ENCODE assay signal across 8 cellular contexts in the genomic region with DNA sequence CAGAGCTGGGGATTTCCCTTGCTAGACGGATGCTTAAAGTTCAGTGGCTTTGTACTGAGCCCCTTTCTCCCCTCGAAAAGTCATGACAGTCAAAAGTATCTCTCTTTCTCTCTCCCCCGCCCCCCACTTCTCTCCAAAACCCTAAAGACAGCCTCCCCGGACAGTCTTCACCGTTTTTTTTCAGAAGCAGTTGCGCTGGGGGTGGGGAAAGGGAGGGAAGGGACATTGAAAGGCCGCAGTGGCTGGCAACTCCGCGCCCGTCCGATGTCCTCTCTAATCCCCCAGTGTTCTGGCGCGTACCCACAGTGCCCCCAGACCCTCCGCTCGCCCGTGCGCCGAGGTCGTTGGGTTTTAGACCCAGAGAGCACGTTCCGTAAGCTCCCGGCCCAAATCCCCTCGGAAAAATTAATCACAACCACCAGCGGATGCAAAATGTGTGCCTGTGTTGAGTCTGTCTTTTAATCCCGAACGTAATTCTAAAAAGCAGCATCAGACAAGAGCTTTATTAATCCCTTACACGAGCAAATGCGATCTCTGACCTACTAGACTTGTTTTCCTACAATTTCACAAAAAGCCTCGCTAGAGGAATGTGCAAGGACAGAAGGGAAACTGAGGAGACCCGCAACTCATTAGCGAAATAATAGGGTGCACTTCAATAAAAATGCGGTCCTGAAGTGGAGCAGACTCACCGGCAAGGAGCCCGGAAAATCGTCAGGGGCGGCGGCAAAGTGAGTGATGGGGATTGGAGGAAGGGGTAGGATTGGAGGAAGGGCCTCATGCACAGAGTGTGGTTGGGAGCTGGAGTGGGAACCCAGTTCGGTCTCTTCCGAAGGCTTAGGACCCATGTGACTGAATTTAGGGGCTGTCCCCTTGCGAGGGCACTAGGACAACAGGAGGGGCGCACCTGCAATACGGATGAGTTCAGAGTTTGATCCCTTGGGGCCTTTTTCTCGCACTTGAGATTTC. TPM values are rescaled to one million over a fixed set of nuclear protein-coding genes. Genes with fewer than 3 reads are reported as not detected.
DNase-seq lines count a peak whose midpoint lies in the region; ATAC-seq and TF ChIP-seq lines count a peak whose summit lies in the region.

No MANE protein-coding gene starts in this region.

- no peaks in the 10 kb centered on the region for H3K27me3 ChIP-seq in Caco-2 (replicated peaks; ENCODE audit: control insufficient read depth, insufficient read depth, low read length)
- no peaks in the 10 kb centered on the region for H3K27me3 ChIP-seq in KMS-11 (ENCODE audit: insufficient read depth, low read depth)
- peaks cover 0 to 31% (median 14%) of the 10 kb centered on the region in 4 donors for H3K27me3 ChIP-seq in upper lobe of left lung

- no peak overlapping the region for H3K27ac Mint-ChIP-seq in Caco-2 (ENCODE audit: unreplicated experiment)
- peak overlapping the region; percentile 21 to 93 (median 81) for H3K27ac Mint-ChIP-seq in brain

- no peak for TF ChIP-seq EP300 in upper lobe of left lung (IDR thresholded peaks at IDR 0.05)

- peak in 1 of 2 donors; percentile 12 for ATAC-seq in upper lobe of left lung (ENCODE audit: low FRiP score in 2 of 2)
- no peak for ATAC-seq in HG03280 (IDR thresholded peaks at IDR 0.05; ENCODE audit: unreplicated experiment)
- no peak for ATAC-seq in HG03442 (IDR thresholded peaks at IDR 0.05; ENCODE audit: unreplicated experiment)

- POLR2A ChIA-PET in Caco-2 (lab: Charles Lee) = interaction anchor here (0.6 kb wide), 1 partner anchor 36 kb away, joined by 3 read pairs; no protein-coding TSS in a partner anchor

- peaks cover 25% of the 10 kb centered on the region for H3K27me3 Mint-ChIP-seq in Caco-2 (ENCODE audit: insufficient read depth, unreplicated experiment)
- peaks cover 93% of the 10 kb centered on the region for H3K27me3 Mint-ChIP-seq in brain

- H3K4me3 Mint-ChIP-seq in Caco-2 (ENCODE audit: unreplicated experiment) (peak overlapping the region; percentile 50), brain (peak overlapping the region; percentile 89 to 95 (median 91))

- DNase-seq in Caco-2 (no peak), medulla oblongata (ENCODE audit: extremely low spot score) (peak; percentile 65), upper lobe of left lung (peak in 1 of 2 donors; percentile 78), hippocampal formation (lab: John Stamatoyannopoulos, UW) (no peak)

- no peaks in the 10 kb centered on the region for H3K9me3 Mint-ChIP-seq in Caco-2 (ENCODE audit: unreplicated experiment)
- peaks cover 2 to 7% (median 7%) of the 10 kb centered on the region in 5 experiments for H3K9me3 Mint-ChIP-seq in brain

- intact Hi-C loops in Caco-2 (cut with micrococcal nuclease; ENCODE audit: unreplicated experiment) = loop anchor here (1.0 kb wide), 1 partner anchor 30 kb away; no protein-coding TSS in a partner anchor

- H4K20me1 ChIP-seq in KMS-11 (ENCODE audit: insufficient read depth) = no peaks in the 10 kb centered on the region

- TF ChIP-seq POLR2A in upper lobe of left lung (IDR thresholded peaks at IDR 0.05) = no peak

- H3K4me1 Mint-ChIP-seq in Caco-2 (ENCODE audit: low read depth, unreplicated experiment) = no peaks in the 10 kb centered on the region
- H3K4me1 Mint-ChIP-seq in brain = peaks cover 46% of the 10 kb centered on the region

- TF ChIP-seq CTCF in Caco-2 (IDR thresholded peaks at IDR 0.05; ENCODE audit: insufficient read depth in 1 of 2, low read depth in 1 of 2, low read length in 1 of 2, severe bottlenecking in 1 of 2, unreplicated experiment in 1 of 2) (no peak), KMS-11 (conservative IDR thresholded peaks at IDR 0.05; ENCODE audit: low read depth, low read length) (no peak), brain (conservative IDR thresholded peaks at IDR 0.05) (no peak), upper lobe of left lung (IDR thresholded peaks at IDR 0.05) (no peak)

- no peaks in the 10 kb centered on the region for H3K4me1 ChIP-seq in Caco-2
- H3K4me1 ChIP-seq in KMS-11 (ENCODE audit: low read depth, poor library complexity, severe bottlenecking) = peaks cover 4% of the 10 kb centered on the region
- peaks cover 20 to 45% (median 35%) of the 10 kb centered on the region in 4 donors for H3K4me1 ChIP-seq in upper lobe of left lung

- H3K4me3 ChIP-seq in Caco-2 (ENCODE audit: low read depth, low read length) (no peak overlapping the region), KMS-11 (IDR thresholded peaks at IDR 0.05; ENCODE audit: insufficient read depth, low read depth, low read length) (peak overlapping the region; percentile 82), upper lobe of left lung (peak overlapping the region; percentile 42 to 57 (median 56))

- peak overlapping the region; percentile 94 for H2AFZ ChIP-seq in KMS-11 (ENCODE audit: low read depth)

- H3K36me3 ChIP-seq in Caco-2 (ENCODE audit: control insufficient read depth, insufficient read depth, low read length) (no peaks in the 10 kb centered on the region), KMS-11 (ENCODE audit: insufficient read depth) (no peaks in the 10 kb centered on the region), upper lobe of left lung (no peaks in the 10 kb centered on the region)

- peak overlapping the region; percentile 64 for H3K4me2 ChIP-seq in KMS-11

- no peaks in the 10 kb centered on the region for H3K9me3 ChIP-seq in Caco-2
- no peaks in the 10 kb centered on the region for H3K9me3 ChIP-seq in upper lobe of left lung

- H3K36me3 Mint-ChIP-seq in Caco-2 (ENCODE audit: insufficient read depth, unreplicated experiment) (no peaks in the 10 kb centered on the region), brain (no peaks in the 10 kb centered on the region)

- peak overlapping the region; percentile 56; the same call in 1 of the 2 replicates for H3K9ac ChIP-seq in KMS-11

- WGBS in upper lobe of left lung, 2 donors = 3 to 7% methylated on average over 38 to 43 of the region's 43 CpGs

- CTCF ChIA-PET in Caco-2 (lab: Charles Lee) = no interaction called here

- no TSS peak for BruUV-seq in Caco-2 (replicated peaks; lab: Mats Ljungman, UMichigan)

- no peaks in the 10 kb centered on the region for H3K79me2 ChIP-seq in KMS-11 (ENCODE audit: insufficient read depth, low read depth)

- H3K27ac ChIP-seq in KMS-11 (no peak overlapping the region), upper lobe of left lung (peak overlapping the region in 3 of 4 donors; percentile 14 to 72 (median 44))

RNA-seq across cellular contexts. Expression of a gene that starts 12.2 kb away (rescaled TPM):
- total RNA-seq in Caco-2 (2022) = not detected in 2 replicates
- polyA plus RNA-seq in brain (ENCODE audit: insufficient read depth, low read depth, low replicate concordance) = 6.4 TPM
- total RNA-seq in upper lobe of left lung = 1 to 10 TPM in 5 of 6 donors, under 1 TPM in 1; 0.11 to 3.3 (median 1.9) TPM
